20 cellular contexts compared by ENCODE assay signal in genomic region chr15:76942331-76942730, GRCh38. TPM values are rescaled to one million over a fixed set of nuclear protein-coding genes. Genes with fewer than 3 reads are reported as not detected.
DNase-seq lines count a peak whose midpoint lies in the region; ATAC-seq and TF ChIP-seq lines count a peak whose summit lies in the region.
"Had no signal": no experiment of that assay in that cellular context is flagged by ENCODE, and none has a peak within 500 bp of the region (broad histone marks: within the 10 kb centered on the region; RNA-seq: fewer than 3 reads in every experiment).

No MANE protein-coding gene starts in this region.

- H3K27me3 ChIP-seq in transverse colon = no peaks in the 10 kb centered on the region
- H3K27me3 ChIP-seq in stomach = no peaks in the 10 kb centered on the region
- H3K27me3 ChIP-seq: BLaER1 had no signal

- H3K4me1 ChIP-seq in transverse colon (no peaks in the 10 kb centered on the region), stomach (peaks cover 0 to 7% (median 0%) of the 10 kb centered on the region in 4 donors)

- WGBS in transverse colon (ENCODE audit: low coverage in 1 of 2), 2 donors = 84 to 94% methylated on average over 2 of the region's 2 CpGs
- 71 to 95% (median 85%) methylated on average over 2 of the region's 2 CpGs for WGBS in stomach, 5 donors

- DNase-seq in activated naive CD4-positive, alpha-beta T cell treated with anti-CD3 and anti-CD28 coated beads, Interleukin-2, amount 50 U/mL, for 72 hours (ENCODE audit: low spot score in 2 of 2) = no peak
- DNase-seq in epidermal melanocyte (ENCODE audit: insufficient read length, low spot score) = peak; percentile 20
- DNase-seq in activated T-cell treated with anti-CD3 and anti-CD28 coated beads, Interleukin-2, amount 50 U/mL, for 24 hours = no peak
- DNase-seq in transverse colon = no peak
- DNase-seq in stomach = no peak
- DNase-seq: CD4-positive, alpha-beta memory T cell; DMS 273 treated with DMSO at 0.1 percent for 48 hours; DMS53; DND-41; EL; H9 had no signal

- no peaks in the 10 kb centered on the region for H3K27me3 Mint-ChIP-seq in activated naive CD4-positive, alpha-beta T cell treated with anti-CD3 and anti-CD28 coated beads, Interleukin-2, amount 50 U/mL, for 24 hours
- H3K27me3 Mint-ChIP-seq in brain = no peaks in the 10 kb centered on the region
- no peaks in the 10 kb centered on the region for H3K27me3 Mint-ChIP-seq in activated T-cell treated with anti-CD3 and anti-CD28 coated beads, Interleukin-2, amount 50 U/mL, for 24 hours
- H3K27me3 Mint-ChIP-seq: CD4-positive, alpha-beta memory T cell had no signal

- intact Hi-C loops in transverse colon (cut with DNase I; ENCODE audit: low total_unique reads) = no loop called here
- intact Hi-C loops in stomach (cut with DNase I; ENCODE audit: low total_unique reads) = no loop called here

- H3K36me3 Mint-ChIP-seq in activated naive CD4-positive, alpha-beta T cell treated with anti-CD3 and anti-CD28 coated beads, Interleukin-2, amount 50 U/mL, for 24 hours = peaks cover 18% of the 10 kb centered on the region
- H3K36me3 Mint-ChIP-seq in activated naive CD4-positive, alpha-beta T cell treated with anti-CD3 and anti-CD28 coated beads, Interleukin-2, amount 50 U/mL, for 72 hours = peaks cover 8 to 27% of the 10 kb centered on the region in 2 donors
- H3K36me3 Mint-ChIP-seq in brain = peaks cover 64% of the 10 kb centered on the region
- H3K36me3 Mint-ChIP-seq in activated T-cell treated with anti-CD3 and anti-CD28 coated beads, Interleukin-2, amount 50 U/mL, for 24 hours (ENCODE audit: low read depth) = peaks cover 69% of the 10 kb centered on the region

- H3K4me1 Mint-ChIP-seq in activated naive CD4-positive, alpha-beta T cell treated with anti-CD3 and anti-CD28 coated beads, Interleukin-2, amount 50 U/mL, for 24 hours = peaks cover 20% of the 10 kb centered on the region
- H3K4me1 Mint-ChIP-seq in brain = peaks cover 43% of the 10 kb centered on the region
- peaks cover 14% of the 10 kb centered on the region for H3K4me1 Mint-ChIP-seq in activated T-cell treated with anti-CD3 and anti-CD28 coated beads, Interleukin-2, amount 50 U/mL, for 24 hours (ENCODE audit: low read depth)

- peak overlapping the region; percentile 28 for H3K27ac ChIP-seq in temporal lobe (ENCODE audit: low read depth, low read length)
- H3K27ac ChIP-seq in transverse colon = no peak overlapping the region
- no peak overlapping the region for H3K27ac ChIP-seq in stomach
- H3K27ac ChIP-seq: 22Rv1, BLaER1 had no signal

- ATAC-seq in activated naive CD4-positive, alpha-beta T cell treated with anti-CD3 and anti-CD28 coated beads, Interleukin-2, amount 50 U/mL, for 72 hours = no peak
- ATAC-seq: GM12878 had no signal

- H3K27ac Mint-ChIP-seq in activated naive CD4-positive, alpha-beta T cell treated with anti-CD3 and anti-CD28 coated beads, Interleukin-2, amount 50 U/mL, for 24 hours = peak overlapping the region; percentile 59
- H3K27ac Mint-ChIP-seq in activated naive CD4-positive, alpha-beta T cell treated with anti-CD3 and anti-CD28 coated beads, Interleukin-2, amount 50 U/mL, for 72 hours = no peak overlapping the region
- peak overlapping the region in 3 of 5 experiments; percentile 29 to 86 (median 54) for H3K27ac Mint-ChIP-seq in brain
- no peak overlapping the region for H3K27ac Mint-ChIP-seq in activated T-cell treated with anti-CD3 and anti-CD28 coated beads, Interleukin-2, amount 50 U/mL, for 24 hours
- H3K27ac Mint-ChIP-seq: CD14-positive monocyte; CD4-positive, alpha-beta memory T cell had no signal

- TF ChIP-seq POLR2A in transverse colon (IDR thresholded peaks at IDR 0.05) = no peak
- no peak for TF ChIP-seq POLR2A in stomach (IDR thresholded peaks at IDR 0.05)

- no peak overlapping the region for H3K4me3 Mint-ChIP-seq in activated naive CD4-positive, alpha-beta T cell treated with anti-CD3 and anti-CD28 coated beads, Interleukin-2, amount 50 U/mL, for 24 hours
- no peak overlapping the region for H3K4me3 Mint-ChIP-seq in brain
- H3K4me3 Mint-ChIP-seq in activated T-cell treated with anti-CD3 and anti-CD28 coated beads, Interleukin-2, amount 50 U/mL, for 24 hours = no peak overlapping the region
- H3K4me3 Mint-ChIP-seq: CD14-positive monocyte; CD4-positive, alpha-beta memory T cell; H9 had no signal

- no peak for TF ChIP-seq CTCF in brain (conservative IDR thresholded peaks at IDR 0.05)
- no peak for TF ChIP-seq CTCF in transverse colon (IDR thresholded peaks at IDR 0.05)
- no peak for TF ChIP-seq CTCF in stomach (IDR thresholded peaks at IDR 0.05)

- H3K36me3 ChIP-seq in transverse colon (peaks cover 0 to 11% (median 0%) of the 10 kb centered on the region in 4 donors), stomach (peaks cover 19 to 43% (median 35%) of the 10 kb centered on the region in 4 donors)

- H3K9me3 ChIP-seq in transverse colon (no peaks in the 10 kb centered on the region), stomach (no peaks in the 10 kb centered on the region)
- H3K9me3 ChIP-seq: BLaER1 had no signal

- in situ Hi-C loops in transverse colon (cut with MboI; ENCODE audit: low pct_ligation_motif_present in 1 of 4, low pct_unique_long_range_greater_than_20kb in 1 of 4, low sequenced_read_pairs in 3 of 4) = no loop called here

- TF ChIP-seq EP300 in transverse colon (IDR thresholded peaks at IDR 0.05; ENCODE audit: low read depth) (no peak), stomach (IDR thresholded peaks at IDR 0.05) (no peak)

- no peaks in the 10 kb centered on the region for H3K9me3 Mint-ChIP-seq in activated naive CD4-positive, alpha-beta T cell treated with anti-CD3 and anti-CD28 coated beads, Interleukin-2, amount 50 U/mL, for 24 hours
- no peaks in the 10 kb centered on the region for H3K9me3 Mint-ChIP-seq in activated naive CD4-positive, alpha-beta T cell treated with anti-CD3 and anti-CD28 coated beads, Interleukin-2, amount 50 U/mL, for 72 hours
- H3K9me3 Mint-ChIP-seq in brain = peaks cover 0 to 4% (median 0%) of the 10 kb centered on the region in 5 experiments
- no peaks in the 10 kb centered on the region for H3K9me3 Mint-ChIP-seq in activated T-cell treated with anti-CD3 and anti-CD28 coated beads, Interleukin-2, amount 50 U/mL, for 24 hours
- H3K9me3 Mint-ChIP-seq: CD14-positive monocyte, H9 had no signal

- no peak overlapping the region for H3K4me3 ChIP-seq in transverse colon
- H3K4me3 ChIP-seq in stomach = no peak overlapping the region
- H3K4me3 ChIP-seq: BLaER1, GM12878 had no signal

RNA-seq across cellular contexts. Expression of gene RCN2, which starts 10.8 kb away (rescaled TPM):
- 10 to 100 TPM; 22.2 to 34.7 TPM for total RNA-seq in activated naive CD4-positive, alpha-beta T cell treated with anti-CD3 and anti-CD28 coated beads, Interleukin-2, amount 50 U/mL, for 72 hours
- 48.6 TPM for polyA plus RNA-seq in brain (ENCODE audit: insufficient read depth, low read depth, low replicate concordance)
- total RNA-seq in temporal lobe = 69.6 TPM
- 10 to 100 TPM; 12.7 to 34.3 (median 18.5) TPM for total RNA-seq in transverse colon
- 10 to 100 TPM; 14.0 to 67.2 (median 42.9) TPM for total RNA-seq in stomach
- polyA plus RNA-seq in stomach = 10 to 100 TPM; 17.7 to 22.7 (median 22.3) TPM

RNA-seq across cellular contexts. Expression of gene SCAPER, which starts 37.2 kb away (rescaled TPM):
- 10 to 100 TPM; 33.3 to 43.0 TPM for total RNA-seq in activated naive CD4-positive, alpha-beta T cell treated with anti-CD3 and anti-CD28 coated beads, Interleukin-2, amount 50 U/mL, for 72 hours
- polyA plus RNA-seq in brain (ENCODE audit: insufficient read depth, low read depth, low replicate concordance) (24.3 TPM), stomach (10 to 100 TPM in 1 of 3 donors, 1 to 10 TPM in 2; 4.9 to 11.0 (median 7.6) TPM)
- total RNA-seq in temporal lobe (77.7 TPM), transverse colon (100 to 1,000 TPM in 1 of 4 donors, 10 to 100 TPM in 3; 31.8 to 121 (median 48.7) TPM), stomach (100 to 1,000 TPM in 1 of 5 donors, 10 to 100 TPM in 4; 14.8 to 136 (median 39.7) TPM)

RNA-seq across cellular contexts. Expression of gene PSTPIP1, which starts 52.6 kb away (rescaled TPM):
- 100 to 1,000 TPM in 1 of 2 donors, 10 to 100 TPM in 1; 95.5 to 149 TPM for total RNA-seq in activated naive CD4-positive, alpha-beta T cell treated with anti-CD3 and anti-CD28 coated beads, Interleukin-2, amount 50 U/mL, for 72 hours
- 2.4 TPM for polyA plus RNA-seq in brain (ENCODE audit: insufficient read depth, low read depth, low replicate concordance)
- not detected for total RNA-seq in temporal lobe
- total RNA-seq in transverse colon = 10 to 100 TPM in 1 of 4 donors, 1 to 10 TPM in 3; 1.4 to 35.2 (median 8.7) TPM
- 10 to 100 TPM in 3 of 5 donors, 1 to 10 TPM in 1, under 1 TPM in 1; 0.29 to 75.4 (median 10.1) TPM for total RNA-seq in stomach
- 1 to 10 TPM; 3.1 to 6.6 (median 4.2) TPM for polyA plus RNA-seq in stomach
- total RNA-seq: A673, G401 had no signal

Comparison
In these comparisons a context has a peak if more than half of its experiments do, and no peak if none do; other contexts are left out.
1. H3K27ac Mint-ChIP-seq: peak in activated naive CD4-positive, alpha-beta T cell treated with anti-CD3 and anti-CD28 coated beads, Interleukin-2, amount 50 U/mL, for 24 hours (single experiment) and brain (3 of 5); none in activated naive CD4-positive, alpha-beta T cell treated with anti-CD3 and anti-CD28 coated beads, Interleukin-2, amount 50 U/mL, for 72 hours (0 of 2) and activated T-cell treated with anti-CD3 and anti-CD28 coated beads, Interleukin-2, amount 50 U/mL, for 24 hours (single experiment).